ENCODE assay signal across 1 cellular context in genomic region chr1:32494711-32495337, GRCh38.
TF ChIP-seq lines count a peak whose summit lies in the region.

No MANE protein-coding gene starts in this region.

TF ChIP-seq in HEK293, 187 proteins besides CTCF, POLR2A, EP300 and RAD21 (continued from another document):
- TF ChIP-seq, protein P1, sequence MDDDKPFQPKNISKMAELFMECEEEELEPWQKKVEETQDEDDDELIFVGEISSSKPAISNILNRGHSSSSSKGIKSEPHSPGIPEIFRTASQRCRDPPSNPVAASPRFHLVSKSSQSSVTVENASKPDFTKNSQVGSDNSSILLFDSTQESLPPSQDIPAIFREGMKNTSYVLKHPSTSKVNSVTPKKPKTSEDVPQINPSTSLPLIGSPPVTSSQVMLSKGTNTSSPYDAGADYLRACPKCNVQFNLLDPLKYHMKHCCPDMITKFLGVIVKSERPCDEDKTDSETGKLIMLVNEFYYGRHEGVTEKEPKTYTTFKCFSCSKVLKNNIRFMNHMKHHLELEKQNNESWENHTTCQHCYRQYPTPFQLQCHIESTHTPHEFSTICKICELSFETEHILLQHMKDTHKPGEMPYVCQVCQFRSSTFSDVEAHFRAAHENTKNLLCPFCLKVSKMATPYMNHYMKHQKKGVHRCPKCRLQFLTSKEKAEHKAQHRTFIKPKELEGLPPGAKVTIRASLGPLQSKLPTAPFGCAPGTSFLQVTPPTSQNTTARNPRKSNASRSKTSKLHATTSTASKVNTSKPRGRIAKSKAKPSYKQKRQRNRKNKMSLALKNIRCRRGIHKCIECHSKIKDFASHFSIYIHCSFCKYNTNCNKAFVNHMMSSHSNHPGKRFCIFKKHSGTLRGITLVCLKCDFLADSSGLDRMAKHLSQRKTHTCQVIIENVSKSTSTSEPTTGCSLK (tag by site-specific recombination; IDR thresholded peaks at IDR 0.05), result no peak
